27 cellular contexts compared by ENCODE assay signal in the genomic region with DNA sequence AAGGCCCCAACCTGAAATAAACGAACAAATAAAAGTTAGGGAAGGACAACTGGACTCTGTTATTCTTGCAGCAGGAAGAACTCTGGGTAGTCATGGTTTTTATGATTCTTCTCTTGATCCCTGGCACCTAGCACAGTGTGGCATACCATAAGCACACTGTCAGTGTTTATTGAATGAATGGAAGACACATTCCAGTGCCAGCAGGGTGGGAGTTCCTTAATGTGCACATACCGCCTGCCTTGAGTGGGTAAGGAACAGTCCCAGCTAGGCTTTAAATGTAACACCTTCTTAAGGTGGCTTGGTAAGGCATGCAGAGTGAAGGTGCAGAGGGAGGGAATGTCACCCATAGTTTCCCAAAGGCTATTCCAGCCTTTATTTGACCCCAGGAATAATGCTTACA.
"Had no signal": no experiment of that assay in that cellular context is flagged by ENCODE, and none has a peak within 500 bp of the region (broad histone marks: within the 10 kb centered on the region; RNA-seq: fewer than 3 reads in every experiment).

No MANE protein-coding gene starts in this region.

- H3K4me3 ChIP-seq: gastroesophageal sphincter, heart right ventricle, lower lobe of right lung, pancreas, right atrium auricular region, smooth muscle cell, testis, tibial artery had no signal

- H3K36me3 ChIP-seq: gastroesophageal sphincter, heart right ventricle, lower lobe of right lung, pancreas, right atrium auricular region, tibial artery had no signal

- H3K4me3 Mint-ChIP-seq: dendritic cell treated with granulocyte-macrophage colony-stimulating factor and Interleukin-4, amounts not matched to agents 40 ng/mL and 50 ng/mL, for 4 days; endodermal cell; immature natural killer cell; natural killer cell; stimulated activated effector memory CD8-positive, alpha-beta T cell treated with anti-CD3 and anti-CD28 coated beads, Interleukin-12 subunit alpha, Interleukin-12 subunit beta, amount 100 ng/mL, for 72 hours; type B pancreatic cell had no signal

- H3K36me3 Mint-ChIP-seq: immature natural killer cell; natural killer cell; stimulated activated effector memory CD8-positive, alpha-beta T cell treated with anti-CD3 and anti-CD28 coated beads, Interleukin-12 subunit alpha, Interleukin-12 subunit beta, amount 100 ng/mL, for 72 hours; type B pancreatic cell had no signal

- H3K9me3 Mint-ChIP-seq: type B pancreatic cell had no signal

- DNase-seq: effector CD8-positive, alpha-beta T cell; endodermal cell; foreskin keratinocyte; glutamatergic neuron; heart right ventricle; hippocampal formation; immature natural killer cell; left ventricle myocardium superior; lower lobe of right lung; natural killer cell; occipital lobe; pancreas; stimulated activated CD4-positive, alpha-beta T cell treated with anti-CD3 and anti-CD28 coated beads, Interleukin-2, amount 100 ng/mL, for 24 hours; stimulated activated CD4-positive, alpha-beta T cell treated with anti-CD3 and anti-CD28 coated beads, Interleukin-4, amount 100 ng/mL, for 24 hours; stimulated activated naive CD8-positive, alpha-beta T cell treated with anti-CD3 and anti-CD28 coated beads, Interleukin-15, Interleukin-2, amounts not matched to agents 100 U/mL and 50 U/mL, for 24 hours; substantia nigra; testis; tibial artery had no signal

- H3K27me3 ChIP-seq: foreskin keratinocyte, gastroesophageal sphincter, heart right ventricle, right atrium auricular region, testis had no signal

- H3K4me1 Mint-ChIP-seq: endodermal cell; immature natural killer cell; natural killer cell; stimulated activated effector memory CD8-positive, alpha-beta T cell treated with anti-CD3 and anti-CD28 coated beads, Interleukin-12 subunit alpha, Interleukin-12 subunit beta, amount 100 ng/mL, for 72 hours had no signal

- H3K27me3 Mint-ChIP-seq: dendritic cell treated with granulocyte-macrophage colony-stimulating factor and Interleukin-4, amounts not matched to agents 40 ng/mL and 50 ng/mL, for 4 days; type B pancreatic cell had no signal

- H3K4me2 ChIP-seq: smooth muscle cell had no signal

- H3K4me1 ChIP-seq: foreskin keratinocyte, gastroesophageal sphincter, heart right ventricle, lower lobe of right lung, pancreas, right atrium auricular region, testis, tibial artery had no signal

- ATAC-seq: esophagus mucosa; foreskin keratinocyte; gastroesophageal sphincter; heart right ventricle; left ventricle myocardium superior; lower lobe of right lung; natural killer cell; pancreas; sciatic nerve; stimulated activated effector memory CD8-positive, alpha-beta T cell treated with anti-CD3 and anti-CD28 coated beads, Interleukin-12 subunit alpha, Interleukin-12 subunit beta, amount 100 ng/mL, for 72 hours; stimulated activated naive CD8-positive, alpha-beta T cell treated with anti-CD3 and anti-CD28 coated beads, Interleukin-15, Interleukin-2, amounts not matched to agents 100 U/mL and 50 U/mL, for 24 hours had no signal

- H3K27ac Mint-ChIP-seq: dendritic cell treated with granulocyte-macrophage colony-stimulating factor and Interleukin-4, amounts not matched to agents 40 ng/mL and 50 ng/mL, for 4 days; endodermal cell; immature natural killer cell; natural killer cell; stimulated activated effector memory CD8-positive, alpha-beta T cell treated with anti-CD3 and anti-CD28 coated beads, Interleukin-12 subunit alpha, Interleukin-12 subunit beta, amount 100 ng/mL, for 72 hours; type B pancreatic cell had no signal

- H3K27ac ChIP-seq: epithelial cell of prostate, foreskin keratinocyte, gastroesophageal sphincter, heart right ventricle, lower lobe of right lung, pancreas, right atrium auricular region, testis, tibial artery had no signal

- H3K9me3 ChIP-seq: lower lobe of right lung, pancreas, testis had no signal
